8 cellular contexts compared by ENCODE assay signal in genomic region chr6:31702819-31703716, GRCh38. TPM values are rescaled to one million over a fixed set of nuclear protein-coding genes. Genes with fewer than 3 reads are reported as not detected.
A peak's percentile ranks its signal among the peaks of the same experiment; 100 is the strongest.
DNase-seq lines count a peak whose midpoint lies in the region; ATAC-seq and TF ChIP-seq lines count a peak whose summit lies in the region.

TSS of gene ABHD16A (minus strand) at chr6:31703324. CDS start at chr6:31703281, 43 bp downstream.

- TF ChIP-seq POLR2A in suprapubic skin (IDR thresholded peaks at IDR 0.05): peak; percentile 88 to 97

- WGBS in suprapubic skin: under 1% methylated on average over 54 of the region's 54 CpGs

- peak; percentile 95 for ATAC-seq in SK-N-SH treated with all-trans-retinoic acid at 6 μM for 48 hours

- H3K27me3 Mint-ChIP-seq in HFFc6 (ENCODE audit: insufficient read depth): peaks cover 3% of the 10 kb centered on the region
- no peaks in the 10 kb centered on the region for H3K27me3 Mint-ChIP-seq in activated naive CD4-positive, alpha-beta T cell treated with anti-CD3 and anti-CD28 coated beads, Interleukin-2, amount 50 U/mL, for 24 hours

- no peak for TF ChIP-seq EP300 in suprapubic skin (IDR thresholded peaks at IDR 0.05)

- H3K4me1 Mint-ChIP-seq in HFFc6 (ENCODE audit: low read depth): peaks cover 24% of the 10 kb centered on the region
- peaks cover 26% of the 10 kb centered on the region for H3K4me1 Mint-ChIP-seq in activated naive CD4-positive, alpha-beta T cell treated with anti-CD3 and anti-CD28 coated beads, Interleukin-2, amount 50 U/mL, for 24 hours

- no peaks in the 10 kb centered on the region for H3K9me3 Mint-ChIP-seq in HFFc6
- H3K9me3 Mint-ChIP-seq in activated naive CD4-positive, alpha-beta T cell treated with anti-CD3 and anti-CD28 coated beads, Interleukin-2, amount 50 U/mL, for 24 hours: no peaks in the 10 kb centered on the region

- H3K4me3 ChIP-seq in suprapubic skin: peak within 1 kb of the TSS; percentile 69

- TF ChIP-seq CTCF in HFFc6 (IDR thresholded peaks at IDR 0.05): peak; percentile 52
- no peak for TF ChIP-seq CTCF in suprapubic skin (IDR thresholded peaks at IDR 0.05)

- no peaks in the 10 kb centered on the region for H3K36me3 Mint-ChIP-seq in HFFc6 (ENCODE audit: low read depth)
- peaks cover under 1% of the 10 kb centered on the region for H3K36me3 Mint-ChIP-seq in activated naive CD4-positive, alpha-beta T cell treated with anti-CD3 and anti-CD28 coated beads, Interleukin-2, amount 50 U/mL, for 24 hours

- peak within 1 kb of the TSS; percentile 96 for H3K27ac ChIP-seq in suprapubic skin

- H3K27ac Mint-ChIP-seq in HFFc6: peak within 1 kb of the TSS; percentile 97
- H3K27ac Mint-ChIP-seq in activated naive CD4-positive, alpha-beta T cell treated with anti-CD3 and anti-CD28 coated beads, Interleukin-2, amount 50 U/mL, for 24 hours: peak within 1 kb of the TSS; percentile 99

- DNase-seq in GDM1 (lab: John Stamatoyannopoulos, UW): peak; percentile 94
- DNase-seq in HFFc6: peak; percentile 98
- DNase-seq in NCI-H1092 (lab: John Stamatoyannopoulos, UW): peak; percentile 88
- DNase-seq in globus pallidus (ENCODE audit: low spot score): peak; percentile 98
- DNase-seq in nucleus accumbens (lab: John Stamatoyannopoulos, UW): peak; percentile 73 to 99 (median 96)
- peak; percentile 99 to 100 for DNase-seq in suprapubic skin (ENCODE audit: low spot score in 2 of 2)

- no peaks in the 10 kb centered on the region for H3K27me3 ChIP-seq in suprapubic skin

- peaks cover 20% of the 10 kb centered on the region for H3K4me1 ChIP-seq in suprapubic skin

- H3K9me3 ChIP-seq in suprapubic skin: no peaks in the 10 kb centered on the region

- H3K4me3 Mint-ChIP-seq in HFFc6: peak within 1 kb of the TSS; percentile 93
- H3K4me3 Mint-ChIP-seq in activated naive CD4-positive, alpha-beta T cell treated with anti-CD3 and anti-CD28 coated beads, Interleukin-2, amount 50 U/mL, for 24 hours: peak within 1 kb of the TSS; percentile 99

- peaks cover 11% of the 10 kb centered on the region for H3K36me3 ChIP-seq in suprapubic skin

TF ChIP-seq in SK-N-SH treated with all-trans-retinoic acid at 6 μM for 48 hours, 23 proteins besides CTCF, POLR2A, EP300 and RAD21:
- TF ChIP-seq CSRNP3 (CRISPR knock-in tag; IDR thresholded peaks at IDR 0.05) (0 out of 2 replicates have a peak, but pooled peaks have one; percentile 2), TSHZ2 (CRISPR knock-in tag; IDR thresholded peaks at IDR 0.05) (no peak)
TF ChIP-seq in SK-N-SH treated with all-trans-retinoic acid at 6 μM for 48 hours: peak in this region for 1.

RNA-seq across cellular contexts. Expression of gene ABHD16A, which starts in this region (rescaled TPM):
- 10 to 100 TPM; 27.4 to 39.6 (median 32.0) TPM for total RNA-seq in HFFc6 (2021; fragmentation: NEBNext Ultra II Directional; extraction: Animal tissue kit (Norgen Biotek cat#: 25700))
- 10 to 100 TPM; 49.4 to 68.2 (median 57.3) TPM for total RNA-seq in suprapubic skin

Comparison
In these comparisons a context has a peak if more than half of its experiments do, and no peak if none do; other contexts are left out.
1. Peak in every context shown above with its lines: DNase-seq, ATAC-seq, H3K4me3 ChIP-seq and H3K27ac ChIP-seq.